ENCODE assay signal across 13 cellular contexts in genomic region chr1:156356262-156356874, GRCh38. TPM values are rescaled to one million over a fixed set of nuclear protein-coding genes. Genes with fewer than 3 reads are reported as not detected.
DNase-seq lines count a peak whose midpoint lies in the region; ATAC-seq, FAIRE-seq and TF ChIP-seq lines count a peak whose summit lies in the region.
"Had no signal": no experiment of that assay in that cellular context is flagged by ENCODE, and none has a peak within 500 bp of the region (broad histone marks: within the 10 kb centered on the region; RNA-seq: fewer than 3 reads in every experiment).

No MANE protein-coding gene starts in this region.

- H4K20me1 ChIP-seq in HepG2 (ENCODE audit: insufficient read depth, low read length) = no peaks in the 10 kb centered on the region

- POLR2A ChIA-PET in HepG2 (lab: Yijun Ruan, JAX) (interaction anchor here (0.6 kb wide), 1 partner anchor 74 kb away, joined by 3 read pairs; no protein-coding TSS in a partner anchor), Panc1 (lab: Charles Lee) (interaction anchor here (0.6 kb wide), 1 partner anchor 124 kb away, joined by 3 read pairs; no protein-coding TSS in a partner anchor), RWPE1 (lab: Yijun Ruan, JAX; ENCODE audit: low non-redundant PET) (no interaction called here)

- no peak for TF ChIP-seq POLR2A in HepG2 (IDR thresholded peaks at IDR 0.05; ENCODE audit: insufficient read depth in 1 of 2, low read depth in 2 of 2, low read length in 2 of 2)
- no peak for TF ChIP-seq POLR2A in right lobe of liver (IDR thresholded peaks at IDR 0.05)
- no peak for TF ChIP-seq POLR2A in spleen (IDR thresholded peaks at IDR 0.05)

- whole genome bisulfite sequencing in HepG2 (ENCODE audit: low lambda C conversion rate) = 17% methylated on average over 6 of the region's 6 CpGs
- WGBS in right lobe of liver (ENCODE audit: insufficient coverage, low coverage, low lambda C conversion rate, missing lambda C conversion rate) = 25% methylated on average over 6 of the region's 6 CpGs
- WGBS in spleen, 5 donors = 47 to 55% (median 50%) methylated on average over 6 of the region's 6 CpGs

- intact Hi-C loops in HepG2 (cut with micrococcal nuclease; ENCODE audit: unreplicated experiment) (no loop called here), right lobe of liver (cut with DNase I) (no loop called here), Panc1 (cut with micrococcal nuclease; ENCODE audit: unreplicated experiment) (no loop called here), spleen (cut with DNase I; ENCODE audit: low total_unique reads) (no loop called here)

- H3K36me3 ChIP-seq in HepG2 (replicated peaks in 1 of 2; ENCODE audit: control insufficient read depth in 1 of 2, insufficient read depth in 2 of 2, low read length in 2 of 2) (no peaks in the 10 kb centered on the region), right lobe of liver (no peaks in the 10 kb centered on the region), Panc1 (ENCODE audit: control insufficient read depth, insufficient read depth, low read length) (no peaks in the 10 kb centered on the region), spleen (no peaks in the 10 kb centered on the region)
- H3K36me3 ChIP-seq: left ventricle myocardium inferior had no signal

- DNase-seq in HepG2 (ENCODE audit: low spot score) (no peak), right lobe of liver (no peak), Panc1 (ENCODE audit: low read depth, low spot score) (no peak), spleen (peak; percentile 2), G401 (ENCODE audit: low spot score) (no peak), RWPE1 (ENCODE audit: low spot score) (no peak)
- DNase-seq: left ventricle myocardium inferior had no signal

- ATAC-seq in HepG2 (peak; percentile 8; the same call in 1 of the 3 replicates), right lobe of liver (no peak), Panc1 (peak; percentile 3; the same call in 1 of the 2 replicates)

- no peak overlapping the region for H2AFZ ChIP-seq in HepG2 (ENCODE audit: low read length)

- H3K9me3 ChIP-seq in HepG2 (ENCODE audit: low read length) (no peaks in the 10 kb centered on the region), right lobe of liver (no peaks in the 10 kb centered on the region), Panc1 (ENCODE audit: control insufficient read depth, insufficient read depth, low read depth, low read length) (no peaks in the 10 kb centered on the region), spleen (no peaks in the 10 kb centered on the region)
- H3K9me3 ChIP-seq: left ventricle myocardium inferior had no signal

- no peak for FAIRE-seq in HepG2 (lab: Jason Lieb, UNC)
- FAIRE-seq: endometrium had no signal

- H3K27me3 ChIP-seq in HepG2 (ENCODE audit: control insufficient read depth in 1 of 2, insufficient read depth in 2 of 2, low read length in 2 of 2) = no peaks in the 10 kb centered on the region
- H3K27me3 ChIP-seq in right lobe of liver = no peaks in the 10 kb centered on the region
- no peaks in the 10 kb centered on the region for H3K27me3 ChIP-seq in Panc1 (ENCODE audit: control insufficient read depth, insufficient read depth, low read length)
- H3K27me3 ChIP-seq in spleen (replicated peaks in 1 of 7) = peaks cover 0 to 40% (median 16%) of the 10 kb centered on the region in 7 donors

- H3K79me2 ChIP-seq in HepG2 (ENCODE audit: insufficient read depth, low read length) = no peaks in the 10 kb centered on the region

- peak overlapping the region; percentile 52 for H3K4me2 ChIP-seq in HepG2 (ENCODE audit: low read depth, low read length)

- in situ Hi-C loops in HepG2 (cut with HindIII; ENCODE audit: extremely low pct_ligation_motif_present, low pct_unique_long_range_greater_than_20kb) (loop anchor here (10.0 kb wide), 1 partner anchor 88 kb away; no protein-coding TSS in a partner anchor), Panc1 (cut with HindIII; ENCODE audit: low pct_unique_long_range_greater_than_20kb, low sequenced_read_pairs) (no loop called here), G401 (cut with HindIII; ENCODE audit: low sequenced_read_pairs) (no loop called here)

- H3K9ac ChIP-seq in HepG2 (ENCODE audit: insufficient read depth, low read depth, low read length) = no peak overlapping the region

- peak overlapping the region in 2 of 3 experiments; percentile 13 to 47; a peak in 1 of 6 replicates for H3K4me3 ChIP-seq in HepG2 (replicated peaks in 1 of 3; ENCODE audit: insufficient read depth in 1 of 3, low read depth in 2 of 3, low read length in 3 of 3)
- no peak overlapping the region for H3K4me3 ChIP-seq in right lobe of liver
- no peak overlapping the region; a peak in 1 of 4 replicates for H3K4me3 ChIP-seq in Panc1 (ENCODE audit: low read depth in 2 of 2, low read length in 2 of 2)
- no peak overlapping the region for H3K4me3 ChIP-seq in spleen
- H3K4me3 ChIP-seq: left ventricle myocardium inferior had no signal

- H3K4me1 ChIP-seq in HepG2 (ENCODE audit: insufficient read depth, low read length) (peaks cover 44% of the 10 kb centered on the region), right lobe of liver (peaks cover 0 to 8% (median 0%) of the 10 kb centered on the region in 4 donors), Panc1 (ENCODE audit: control insufficient read depth, insufficient read depth, low read length) (no peaks in the 10 kb centered on the region), spleen (peaks cover 0 to 9% (median 5%) of the 10 kb centered on the region in 6 donors)
- H3K4me1 ChIP-seq: left ventricle myocardium inferior had no signal

- no peak for TF ChIP-seq RAD21 in HepG2 (CRISPR knock-in tag; IDR thresholded peaks at IDR 0.05)

- no peak overlapping the region for H3K27ac ChIP-seq in HepG2 (ENCODE audit: extremely low read length, insufficient read depth, low read length)
- H3K27ac ChIP-seq in right lobe of liver = no peak overlapping the region
- H3K27ac ChIP-seq in Panc1 (ENCODE audit: low read length) = no peak overlapping the region
- no peak overlapping the region for H3K27ac ChIP-seq in spleen
- H3K27ac ChIP-seq in RWPE1 = no peak overlapping the region
- H3K27ac ChIP-seq: HL-60, left ventricle myocardium inferior had no signal

- CTCF ChIA-PET in HepG2 (lab: Yijun Ruan, JAX; ENCODE audit: low intra/inter-chr PET ratio, low total read pairs) = interaction anchor here (0.9 to 3.1 kb wide), 5 partner anchors 13 to 89 kb away, joined by 3 to 26 read pairs (median 9); partner anchors contain the start of gene RHBG
- CTCF ChIA-PET in Panc1 (lab: Charles Lee) = interaction anchor here (1.3 to 1.4 kb wide), 2 partner anchors 14 to 89 kb away, joined by 3 to 9 read pairs; no protein-coding TSS in a partner anchor
- CTCF ChIA-PET in RWPE1 (lab: Yijun Ruan, JAX) = interaction anchor here (0.6 to 1.5 kb wide), 8 partner anchors 9 to 380 kb away, joined by 3 to 4 read pairs (median 4); no protein-coding TSS in a partner anchor

- TF ChIP-seq EP300 in HepG2 (IDR thresholded peaks at IDR 0.05; ENCODE audit: low read depth in 2 of 2, low read length in 2 of 2) = no peak
- TF ChIP-seq EP300 in HepG2 (CRISPR knock-in tag; IDR thresholded peaks at IDR 0.05; ENCODE audit: borderline replicate concordance) = no peak

- TF ChIP-seq CTCF in HepG2 (CRISPR knock-in tag; IDR thresholded peaks at IDR 0.05) (no peak), right lobe of liver (IDR thresholded peaks at IDR 0.05) (no peak), Panc1 (IDR thresholded peaks at IDR 0.05) (no peak), spleen (IDR thresholded peaks at IDR 0.05 in 8 of 11, conservative IDR thresholded peaks at IDR 0.05 in 3 of 11) (no peak), RWPE1 (conservative IDR thresholded peaks at IDR 0.05; ENCODE audit: low read depth) (no peak)

- BruUV-seq in HepG2 (replicated peaks; lab: Mats Ljungman, UMichigan) (no TSS peak), Panc1 (replicated peaks; lab: Mats Ljungman, UMichigan) (no TSS peak)

RNA-seq across cellular contexts. Expression of gene RHBG, which starts 12.6 kb away (rescaled TPM):
- 19.9 and 73.5 TPM in 2 replicates for total RNA-seq in HepG2 (2016; rRNA removed; fragmentation: Illumina TruSeq; extraction: Trizol)
- 27.1 and 27.2 TPM in 2 replicates for total RNA-seq in HepG2 (2016; cell fraction: cytosol; rRNA removed; fragmentation: Illumina TruSeq; extraction: Trizol; ENCODE audit: low read depth)
- 19.0 and 70.7 TPM in 2 replicates for total RNA-seq in HepG2 (2016; cell fraction: insoluble cytoplasmic fraction; rRNA removed; fragmentation: Illumina TruSeq; extraction: Trizol)
- total RNA-seq in HepG2 (2016; cell fraction: membrane; rRNA removed; fragmentation: Illumina TruSeq; extraction: Trizol) = 28.4 and 29.7 TPM in 2 replicates
- total RNA-seq in HepG2 (2016; cell fraction: nucleus; rRNA removed; fragmentation: Illumina TruSeq; extraction: Trizol) = 120 and 140 TPM in 2 replicates
- polyA plus RNA-seq in HepG2 (2011; rRNA removed) = 61.8 and 90.0 TPM in 2 replicates
- 15.8 and 22.5 TPM in 2 replicates for polyA plus RNA-seq in HepG2 (2011; cell fraction: cytosol; rRNA removed)
- polyA plus RNA-seq in HepG2 (2011; cell fraction: nucleus; rRNA removed) = 518 and 570 TPM in 2 replicates
- 48.2 and 62.5 TPM in 2 replicates for polyA plus RNA-seq in HepG2 (2012)
- polyA plus RNA-seq in HepG2 (2016; cell fraction: cytosol; fragmentation: Illumina TruSeq; extraction: Trizol; ENCODE audit: low read depth) = 19.4 and 21.4 TPM in 2 replicates
- 25.1 and 33.6 TPM in 2 replicates for polyA plus RNA-seq in HepG2 (2016; cell fraction: insoluble cytoplasmic fraction; fragmentation: Illumina TruSeq; extraction: Trizol; ENCODE audit: low read depth)
- 30.5 and 32.9 TPM in 2 replicates for polyA plus RNA-seq in HepG2 (2016; cell fraction: membrane; fragmentation: Illumina TruSeq; extraction: Trizol; ENCODE audit: low read depth)
- polyA plus RNA-seq in HepG2 (2016; cell fraction: nucleus; fragmentation: Illumina TruSeq; extraction: Trizol; ENCODE audit: insufficient read depth, low read depth) = 499 and 532 TPM in 2 replicates
- polyA minus RNA-seq in HepG2 (2011; rRNA and poly(A)+ RNA removed; ENCODE audit: low replicate concordance) = 63.5 TPM in 1 of 2 replicates, not detected in the other
- 7.9 and 12.7 TPM in 2 replicates for polyA minus RNA-seq in HepG2 (2011; cell fraction: cytosol; rRNA and poly(A)+ RNA removed)
- polyA minus RNA-seq in HepG2 (2011; cell fraction: nucleus; rRNA and poly(A)+ RNA removed) = 124 and 143 TPM in 2 replicates
- 1 to 10 TPM in 2 of 6 experiments, under 1 TPM in 2, not detected in 2; 0.42 to 1.6 (median 1.1) TPM for total RNA-seq in right lobe of liver
- total RNA-seq in Panc1 (2021; ENCODE audit: unreplicated experiment) = 0.28 TPM
- not detected for polyA plus RNA-seq in Panc1 (2012; ENCODE audit: insufficient read length)
- total RNA-seq in spleen = 1 to 10 TPM in 1 of 7 donors, under 1 TPM in 1, not detected in 5; 0.67 to 1.4 TPM
- under 1 TPM; 0.05 to 0.38 (median 0.13) TPM for polyA plus RNA-seq in spleen
- total RNA-seq in G401 (2014; rRNA removed; shearing (Covaris generic)) = 0.06 and 3.5 TPM in 2 replicates
- total RNA-seq: cardiac septum, left ventricle myocardium inferior, natural killer cell had no signal

RNA-seq across cellular contexts. Expression of gene TSACC, which starts 18.0 kb away (rescaled TPM):
- total RNA-seq in HepG2 (2016; rRNA removed; fragmentation: Illumina TruSeq; extraction: Trizol) (1.6 and 2.6 TPM in 2 replicates), right lobe of liver (1 to 10 TPM in 2 of 6 experiments, under 1 TPM in 2, not detected in 2; 0.37 to 1.1 (median 0.99) TPM), Panc1 (2021; ENCODE audit: unreplicated experiment) (3.6 TPM), spleen (not detected)
- 3.1 and 3.2 TPM in 2 replicates for total RNA-seq in HepG2 (2016; cell fraction: cytosol; rRNA removed; fragmentation: Illumina TruSeq; extraction: Trizol; ENCODE audit: low read depth)
- 1.7 and 2.4 TPM in 2 replicates for total RNA-seq in HepG2 (2016; cell fraction: insoluble cytoplasmic fraction; rRNA removed; fragmentation: Illumina TruSeq; extraction: Trizol)
- 1.8 and 4.6 TPM in 2 replicates for total RNA-seq in HepG2 (2016; cell fraction: membrane; rRNA removed; fragmentation: Illumina TruSeq; extraction: Trizol)
- 1.3 and 1.8 TPM in 2 replicates for total RNA-seq in HepG2 (2016; cell fraction: nucleus; rRNA removed; fragmentation: Illumina TruSeq; extraction: Trizol)
- polyA plus RNA-seq in HepG2 (2011; rRNA removed) (1.5 and 1.6 TPM in 2 replicates), spleen (1 to 10 TPM in 2 of 3 donors, under 1 TPM in 1; 0.41 to 1.4 (median 1.3) TPM)
- polyA plus RNA-seq in HepG2 (2011; cell fraction: cytosol; rRNA removed) = 2.1 and 3.4 TPM in 2 replicates
- 0.64 and 1.1 TPM in 2 replicates for polyA plus RNA-seq in HepG2 (2011; cell fraction: nucleus; rRNA removed)
- 1.0 and 1.6 TPM in 2 replicates for polyA plus RNA-seq in HepG2 (2012)
- 3.0 and 3.7 TPM in 2 replicates for polyA plus RNA-seq in HepG2 (2016; cell fraction: cytosol; fragmentation: Illumina TruSeq; extraction: Trizol; ENCODE audit: low read depth)
- 2.9 and 3.8 TPM in 2 replicates for polyA plus RNA-seq in HepG2 (2016; cell fraction: insoluble cytoplasmic fraction; fragmentation: Illumina TruSeq; extraction: Trizol; ENCODE audit: low read depth)
- polyA plus RNA-seq in HepG2 (2016; cell fraction: membrane; fragmentation: Illumina TruSeq; extraction: Trizol; ENCODE audit: low read depth) = 3.6 and 4.2 TPM in 2 replicates
- 1.3 TPM in 1 of 2 replicates, not detected in the other for polyA plus RNA-seq in HepG2 (2016; cell fraction: nucleus; fragmentation: Illumina TruSeq; extraction: Trizol; ENCODE audit: insufficient read depth, low read depth)
- polyA minus RNA-seq in HepG2 (2011; rRNA and poly(A)+ RNA removed; ENCODE audit: low replicate concordance) = 0.88 and 2.1 TPM in 2 replicates
- not detected in 2 replicates for polyA minus RNA-seq in HepG2 (2011; cell fraction: cytosol; rRNA and poly(A)+ RNA removed)
- polyA minus RNA-seq in HepG2 (2011; cell fraction: nucleus; rRNA and poly(A)+ RNA removed) = 1.3 TPM in 1 of 2 replicates, not detected in the other
- polyA plus RNA-seq in Panc1 (2012; ENCODE audit: insufficient read length) = 2.2 TPM
- not detected in 2 replicates for total RNA-seq in G401 (2014; rRNA removed; shearing (Covaris generic))
- total RNA-seq: cardiac septum, natural killer cell, renal cortical epithelial cell had no signal

RNA-seq across cellular contexts. Expression of gene CCT3, which starts 18.3 kb away (rescaled TPM):
- total RNA-seq in HepG2 (2016; rRNA removed; fragmentation: Illumina TruSeq; extraction: Trizol) (615 and 870 TPM in 2 replicates), right lobe of liver (100 to 1,000 TPM in 3 of 6 experiments, 10 to 100 TPM in 3; 79.3 to 179 (median 115) TPM), Panc1 (2021; ENCODE audit: unreplicated experiment) (451 TPM), spleen (100 to 1,000 TPM in 5 of 7 donors, 10 to 100 TPM in 2; 83.9 to 129 (median 104) TPM)
- 207 and 214 TPM in 2 replicates for total RNA-seq in HepG2 (2016; cell fraction: cytosol; rRNA removed; fragmentation: Illumina TruSeq; extraction: Trizol; ENCODE audit: low read depth)
- 624 and 897 TPM in 2 replicates for total RNA-seq in HepG2 (2016; cell fraction: insoluble cytoplasmic fraction; rRNA removed; fragmentation: Illumina TruSeq; extraction: Trizol)
- 301 and 320 TPM in 2 replicates for total RNA-seq in HepG2 (2016; cell fraction: membrane; rRNA removed; fragmentation: Illumina TruSeq; extraction: Trizol)
- 255 and 260 TPM in 2 replicates for total RNA-seq in HepG2 (2016; cell fraction: nucleus; rRNA removed; fragmentation: Illumina TruSeq; extraction: Trizol)
- polyA plus RNA-seq in HepG2 (2011; rRNA removed) (301 and 319 TPM in 2 replicates), spleen (100 to 1,000 TPM in 2 of 3 donors, 10 to 100 TPM in 1; 73.7 to 113 (median 106) TPM)
- 366 and 378 TPM in 2 replicates for polyA plus RNA-seq in HepG2 (2011; cell fraction: cytosol; rRNA removed)
- 96.9 and 114 TPM in 2 replicates for polyA plus RNA-seq in HepG2 (2011; cell fraction: nucleus; rRNA removed)
- polyA plus RNA-seq in HepG2 (2012) = 221 and 275 TPM in 2 replicates
- 103 and 105 TPM in 2 replicates for polyA plus RNA-seq in HepG2 (2016; cell fraction: cytosol; fragmentation: Illumina TruSeq; extraction: Trizol; ENCODE audit: low read depth)
- polyA plus RNA-seq in HepG2 (2016; cell fraction: insoluble cytoplasmic fraction; fragmentation: Illumina TruSeq; extraction: Trizol; ENCODE audit: low read depth) = 652 and 701 TPM in 2 replicates
- 159 and 175 TPM in 2 replicates for polyA plus RNA-seq in HepG2 (2016; cell fraction: membrane; fragmentation: Illumina TruSeq; extraction: Trizol; ENCODE audit: low read depth)
- polyA plus RNA-seq in HepG2 (2016; cell fraction: nucleus; fragmentation: Illumina TruSeq; extraction: Trizol; ENCODE audit: insufficient read depth, low read depth) = 306 and 309 TPM in 2 replicates
- polyA minus RNA-seq in HepG2 (2011; rRNA and poly(A)+ RNA removed; ENCODE audit: low replicate concordance) = 227 and 626 TPM in 2 replicates
- 253 and 292 TPM in 2 replicates for polyA minus RNA-seq in HepG2 (2011; cell fraction: cytosol; rRNA and poly(A)+ RNA removed)
- 83.3 and 153 TPM in 2 replicates for polyA minus RNA-seq in HepG2 (2011; cell fraction: nucleus; rRNA and poly(A)+ RNA removed)
- polyA plus RNA-seq in Panc1 (2012; ENCODE audit: insufficient read length) = 497 TPM
- 936 and 1,057 TPM in 2 replicates for total RNA-seq in G401 (2014; rRNA removed; shearing (Covaris generic))

RNA-seq across cellular contexts. Expression of gene VHLL, which starts 57.3 kb away (rescaled TPM):
- total RNA-seq in HepG2 (2016; rRNA removed; fragmentation: Illumina TruSeq; extraction: Trizol) (0.24 TPM in 1 of 2 replicates, not detected in the other), right lobe of liver (not detected), Panc1 (2021; ENCODE audit: unreplicated experiment) (0.28 TPM), spleen (not detected)
- total RNA-seq in HepG2 (2016; cell fraction: cytosol; rRNA removed; fragmentation: Illumina TruSeq; extraction: Trizol; ENCODE audit: low read depth) = not detected in 2 replicates
- not detected in 2 replicates for total RNA-seq in HepG2 (2016; cell fraction: insoluble cytoplasmic fraction; rRNA removed; fragmentation: Illumina TruSeq; extraction: Trizol)
- not detected in 2 replicates for total RNA-seq in HepG2 (2016; cell fraction: membrane; rRNA removed; fragmentation: Illumina TruSeq; extraction: Trizol)
- total RNA-seq in HepG2 (2016; cell fraction: nucleus; rRNA removed; fragmentation: Illumina TruSeq; extraction: Trizol) = not detected in 2 replicates
- polyA plus RNA-seq in HepG2 (2011; rRNA removed) (not detected in 2 replicates), spleen (not detected)
- not detected in 2 replicates for polyA plus RNA-seq in HepG2 (2011; cell fraction: cytosol; rRNA removed)
- 0.50 TPM in 1 of 2 replicates, not detected in the other for polyA plus RNA-seq in HepG2 (2011; cell fraction: nucleus; rRNA removed)
- polyA plus RNA-seq in HepG2 (2012) = not detected in 2 replicates
- not detected in 2 replicates for polyA plus RNA-seq in HepG2 (2016; cell fraction: cytosol; fragmentation: Illumina TruSeq; extraction: Trizol; ENCODE audit: low read depth)
- not detected in 2 replicates for polyA plus RNA-seq in HepG2 (2016; cell fraction: insoluble cytoplasmic fraction; fragmentation: Illumina TruSeq; extraction: Trizol; ENCODE audit: low read depth)
- polyA plus RNA-seq in HepG2 (2016; cell fraction: membrane; fragmentation: Illumina TruSeq; extraction: Trizol; ENCODE audit: low read depth) = not detected in 2 replicates
- not detected in 2 replicates for polyA plus RNA-seq in HepG2 (2016; cell fraction: nucleus; fragmentation: Illumina TruSeq; extraction: Trizol; ENCODE audit: insufficient read depth, low read depth)
- 3.2 TPM in 1 of 2 replicates, not detected in the other for polyA minus RNA-seq in HepG2 (2011; rRNA and poly(A)+ RNA removed; ENCODE audit: low replicate concordance)
- polyA minus RNA-seq in HepG2 (2011; cell fraction: cytosol; rRNA and poly(A)+ RNA removed) = not detected in 2 replicates
- 1.6 TPM in 1 of 2 replicates, not detected in the other for polyA minus RNA-seq in HepG2 (2011; cell fraction: nucleus; rRNA and poly(A)+ RNA removed)
- not detected for polyA plus RNA-seq in Panc1 (2012; ENCODE audit: insufficient read length)
- not detected in 2 replicates for total RNA-seq in G401 (2014; rRNA removed; shearing (Covaris generic))
- total RNA-seq: cardiac septum, H4, left ventricle myocardium inferior, renal cortical epithelial cell had no signal

Comparison
In these comparisons a context has a peak if more than half of its experiments do, and no peak if none do; other contexts are left out.
1. ATAC-seq: peak in HepG2 (single experiment) and Panc1 (single experiment); none in right lobe of liver (0 of 4).
2. H3K4me3 ChIP-seq: peak in HepG2 (2 of 3); none in right lobe of liver (0 of 3), Panc1 (0 of 2) and spleen (0 of 8).